In the genomic region with DNA sequence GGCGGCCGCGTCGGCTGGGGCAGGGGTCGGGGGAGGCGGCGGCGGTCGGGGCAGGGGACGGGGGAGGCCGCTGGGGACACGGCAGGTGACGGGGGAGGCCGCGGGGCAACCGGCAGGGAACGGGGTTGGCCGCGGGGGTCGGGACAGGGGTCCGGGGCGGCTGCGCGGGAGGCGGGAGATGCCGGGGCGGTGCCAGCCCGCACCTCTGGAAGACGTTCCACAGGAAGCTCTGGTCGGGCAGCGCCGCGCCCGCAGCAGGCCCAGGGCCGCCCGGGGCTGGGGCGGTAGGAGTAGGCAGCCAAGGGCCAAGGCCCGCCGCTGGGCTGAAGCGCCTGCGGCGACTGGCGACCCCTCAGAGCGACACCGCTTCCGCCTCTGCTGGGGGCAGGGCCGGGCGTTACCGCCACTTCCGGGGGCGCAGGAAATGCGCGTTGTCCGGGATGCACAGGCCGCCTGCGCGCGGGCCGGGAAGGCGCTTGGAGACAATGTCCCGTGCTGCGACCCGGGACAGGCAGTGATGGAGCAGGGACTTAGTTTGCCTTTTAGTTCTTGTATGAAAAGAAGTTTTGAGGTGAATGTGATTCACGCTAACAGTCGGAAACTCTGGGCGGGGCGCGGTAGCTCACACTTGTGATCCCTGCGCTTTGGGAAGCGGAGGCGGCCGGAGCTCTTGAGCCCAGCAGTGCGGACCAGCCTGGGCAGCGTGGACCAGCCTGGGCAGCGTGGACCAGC, we compare ENCODE assay signal across 8 cellular contexts.
DNase-seq lines count a peak whose midpoint lies in the region; ATAC-seq and TF ChIP-seq lines count a peak whose summit lies in the region.

No MANE protein-coding gene starts in this region.

- DNase-seq in AG04450 (ENCODE audit: low read depth, low spot score), result no peak
- DNase-seq in NCI-H345 (lab: John Stamatoyannopoulos, UW), result peak; percentile 83
- peak; percentile 49 to 61 for DNase-seq in activated CD4-positive, alpha-beta T cell treated with anti-CD3 and anti-CD28 coated beads, Interleukin-2, amount 50 U/mL, for 24 hours (ENCODE audit: low read depth in 1 of 2, low spot score in 1 of 2)
- peak; percentile 33 to 38 for DNase-seq in dermis microvascular lymphatic vessel endothelial cell (ENCODE audit: low read depth in 2 of 2)
- DNase-seq in lower leg skin (ENCODE audit: low spot score in 2 of 2), result peak; percentile 66 to 96
- peak; percentile 52 to 74 for DNase-seq in stimulated activated CD4-positive, alpha-beta T cell treated with anti-CD3 and anti-CD28 coated beads, Interleukin-4, amount 100 ng/mL, for 4 hours

- ATAC-seq in GM18868 (IDR thresholded peaks at IDR 0.05; ENCODE audit: unreplicated experiment) (peak; percentile 98), HG03097 (IDR thresholded peaks at IDR 0.05; ENCODE audit: low FRiP score, unreplicated experiment) (peak; percentile 87)

- POLR2A ChIA-PET in AG04450 (lab: Yijun Ruan, JAX), result no interaction called here

- intact Hi-C loops in lower leg skin (cut with DNase I; ENCODE audit: low total_unique reads), result no loop called here

- 1 to 3% methylated on average over 17 to 48 of the region's 75 CpGs for WGBS in lower leg skin, 2 donors

- H3K27me3 ChIP-seq in AG04450 (ENCODE audit: control insufficient read depth, insufficient read depth, low read length), result peaks cover 36% of the 10 kb centered on the region

- TF ChIP-seq CTCF in AG04450 (IDR thresholded peaks at IDR 0.05; ENCODE audit: low read depth, low read length), result no peak
- TF ChIP-seq CTCF in lower leg skin (IDR thresholded peaks at IDR 0.05), result no peak

- CTCF ChIA-PET in AG04450 (lab: Charles Lee), result no interaction called here

- peak in 1 of 2 donors; percentile 65 for TF ChIP-seq POLR2A in lower leg skin (IDR thresholded peaks at IDR 0.05)

- H3K27ac ChIP-seq in AG04450 (ENCODE audit: low read depth, low read length), result no peak overlapping the region

- peaks cover 8% of the 10 kb centered on the region; the same call in 1 of the 2 replicates for H3K9me3 ChIP-seq in AG04450 (ENCODE audit: control insufficient read depth, insufficient read depth, low read length)

- peak overlapping the region; percentile 55 for H3K4me3 ChIP-seq in AG04450 (ENCODE audit: low read depth, low read length)
- H3K4me3 ChIP-seq in lower leg skin (ENCODE audit: low read depth, poor library complexity, severe bottlenecking), result peak overlapping the region; percentile 47
